In the genomic region with DNA sequence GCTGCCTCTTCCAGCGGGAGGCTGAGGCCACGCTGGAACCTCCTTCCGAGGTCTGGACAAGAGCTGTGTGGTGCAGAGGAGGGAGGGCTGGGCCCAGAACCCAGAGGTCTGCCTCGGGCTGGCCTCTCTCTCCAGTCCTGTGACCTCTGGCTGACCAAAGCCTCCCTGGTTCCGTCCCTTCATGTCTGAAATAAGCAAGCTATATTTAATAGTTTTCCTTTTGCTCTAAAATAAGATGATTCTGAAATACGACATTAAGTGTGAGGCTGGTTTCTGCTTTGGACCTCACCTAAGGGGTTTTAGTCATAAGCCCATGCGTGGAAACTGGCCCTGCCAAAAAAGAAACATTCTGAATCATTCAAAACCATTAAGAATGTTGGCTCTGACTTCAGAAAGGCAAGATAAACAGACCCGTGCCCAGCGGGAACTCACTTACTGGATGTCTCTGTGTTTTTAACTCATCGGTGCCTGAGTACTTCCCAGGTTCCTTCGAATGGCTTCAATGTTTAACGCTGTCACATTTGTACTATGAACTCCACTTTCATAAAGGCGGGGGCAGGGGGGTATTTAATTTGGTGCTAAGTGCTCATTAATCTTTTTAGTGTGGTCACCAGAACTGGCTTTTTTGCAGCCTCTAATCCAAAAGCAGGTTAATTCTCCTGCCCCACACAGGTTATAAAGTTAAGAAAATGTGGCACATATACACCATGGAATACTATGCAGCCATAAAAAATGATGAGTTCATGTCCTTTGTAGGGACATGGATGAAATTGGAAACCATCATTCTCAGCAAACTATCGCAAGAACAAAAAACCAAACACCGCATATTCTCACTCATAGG, we compare ENCODE assay signal across 10 cellular contexts.
DNase-seq lines count a peak whose midpoint lies in the region; ATAC-seq and TF ChIP-seq lines count a peak whose summit lies in the region.
"Had no signal": no experiment of that assay in that cellular context is flagged by ENCODE, and none has a peak within 500 bp of the region (broad histone marks: within the 10 kb centered on the region; RNA-seq: fewer than 3 reads in every experiment).

No MANE protein-coding gene starts in this region.

- H3K79me2 ChIP-seq in smooth muscle cell (ENCODE audit: low read depth): peaks cover 54% of the 10 kb centered on the region

- no peaks in the 10 kb centered on the region for H3K9me3 ChIP-seq in smooth muscle cell (replicated peaks; ENCODE audit: low read depth)

- 33% methylated on average over 14 of the region's 15 CpGs for WGBS in smooth muscle cell (ENCODE audit: low lambda C conversion rate)

- H3K27me3 Mint-ChIP-seq in activated naive CD8-positive, alpha-beta T cell treated with anti-CD3 and anti-CD28 coated beads for 36 hours: no peaks in the 10 kb centered on the region

- peaks cover 11% of the 10 kb centered on the region for H4K20me1 ChIP-seq in smooth muscle cell (ENCODE audit: low read depth)

- H3K9me3 Mint-ChIP-seq in activated naive CD8-positive, alpha-beta T cell treated with anti-CD3 and anti-CD28 coated beads for 36 hours: no peaks in the 10 kb centered on the region
- H3K9me3 Mint-ChIP-seq: neural crest cell had no signal

- peak overlapping the region; percentile 32 for H3K9ac ChIP-seq in smooth muscle cell (ENCODE audit: low read depth)

- intact Hi-C loops in Right ventricle myocardium superior (cut with DNase I): no loop called here

- H3K4me3 ChIP-seq in smooth muscle cell: no peak overlapping the region

- ATAC-seq in Right ventricle myocardium superior (ENCODE audit: poor library complexity) (peak; percentile 52), HG03457 (IDR thresholded peaks at IDR 0.05; ENCODE audit: unreplicated experiment) (no peak)

- no peak overlapping the region for H3K4me3 Mint-ChIP-seq in activated naive CD8-positive, alpha-beta T cell treated with anti-CD3 and anti-CD28 coated beads for 36 hours
- H3K4me3 Mint-ChIP-seq: neural crest cell had no signal

- DNase-seq in HCEC 1CT: peak; percentile 91
- DNase-seq in activated naive CD8-positive, alpha-beta T cell treated with anti-CD3 and anti-CD28 coated beads for 36 hours: no peak
- DNase-seq in Right ventricle myocardium superior: peak; percentile 76
- no peak for DNase-seq in smooth muscle cell (lab: John Stamatoyannopoulos, UW; ENCODE audit: unreplicated experiment)
- no peak for DNase-seq in NK-92 (lab: John Stamatoyannopoulos, UW; ENCODE audit: unreplicated experiment)
- no peak for DNase-seq in germinal center (ENCODE audit: low spot score)
- DNase-seq in GOT3 (lab: John Stamatoyannopoulos, UW): no peak
- DNase-seq: NCI-H1092 treated with DMSO at 0.1 percent for 48 hours had no signal

- H3K27ac ChIP-seq in smooth muscle cell (ENCODE audit: low read depth): peak overlapping the region; percentile 93

- peak overlapping the region; percentile 69 for H3K27ac Mint-ChIP-seq in activated naive CD8-positive, alpha-beta T cell treated with anti-CD3 and anti-CD28 coated beads for 36 hours

- H2AFZ ChIP-seq in smooth muscle cell (ENCODE audit: low read depth): no peak overlapping the region

- H3K36me3 ChIP-seq in smooth muscle cell (ENCODE audit: low read depth): no peaks in the 10 kb centered on the region

- H3K4me1 Mint-ChIP-seq in activated naive CD8-positive, alpha-beta T cell treated with anti-CD3 and anti-CD28 coated beads for 36 hours: peaks cover 60% of the 10 kb centered on the region

- H3K4me1 ChIP-seq in smooth muscle cell (ENCODE audit: low read depth): peaks cover 17% of the 10 kb centered on the region

- H3K4me2 ChIP-seq in smooth muscle cell: peak overlapping the region; percentile 70

- H3F3A ChIP-seq in smooth muscle cell (ENCODE audit: low read depth): peaks cover 36% of the 10 kb centered on the region

- H3K27me3 ChIP-seq in smooth muscle cell (ENCODE audit: low read depth): no peaks in the 10 kb centered on the region

- peaks cover 71% of the 10 kb centered on the region for H3K36me3 Mint-ChIP-seq in activated naive CD8-positive, alpha-beta T cell treated with anti-CD3 and anti-CD28 coated beads for 36 hours

- TF ChIP-seq CTCF in smooth muscle cell (IDR thresholded peaks at IDR 0.05; ENCODE audit: borderline replicate concordance, insufficient read depth, poor library complexity, severe bottlenecking): no peak

Comparison
In these comparisons a context has a peak if more than half of its experiments do, and no peak if none do; other contexts are left out.
1. DNase-seq: peak in HCEC 1CT (single experiment) and Right ventricle myocardium superior (single experiment); none in activated naive CD8-positive, alpha-beta T cell treated with anti-CD3 and anti-CD28 coated beads for 36 hours (single experiment), smooth muscle cell (single experiment), NK-92 (single experiment), germinal center (single experiment) and GOT3 (single experiment).